Comparison of ENCODE assay signal across 1 cellular context in genomic region chr17:75822119-75822799, GRCh38.
TF ChIP-seq lines count a peak whose summit lies in the region.

No MANE protein-coding gene starts in this region.

TF ChIP-seq in K562, 482 proteins besides CTCF, POLR2A, EP300 and RAD21:
- TF ChIP-seq MYNN (IDR thresholded peaks at IDR 0.05) (no peak), MYNN (CRISPR knock-in tag; IDR thresholded peaks at IDR 0.05) (no peak), PKNOX1 (IDR thresholded peaks at IDR 0.05) (peak; percentile 79; the same call in 1 of the 2 replicates), ZFX (CRISPR knock-in tag; IDR thresholded peaks at IDR 0.05) (0 out of 2 replicates have a peak, but pooled peaks have one; percentile 23), NFIC (IDR thresholded peaks at IDR 0.05) (peak; percentile 60), HMGN3 (IDR thresholded peaks at IDR 0.05; ENCODE audit: borderline replicate concordance, extremely low read depth, insufficient read length, low read depth, low read length) (peak; percentile 32), MCM7 (IDR thresholded peaks at IDR 0.05) (no peak), RBM22 (IDR thresholded peaks at IDR 0.05; ENCODE audit: low read depth, low read length, poor library complexity, severe bottlenecking) (peak; percentile 76), POLR2G (IDR thresholded peaks at IDR 0.05; ENCODE audit: low read depth, low read length) (peak; percentile 68), PCBP1 (IDR thresholded peaks at IDR 0.05; ENCODE audit: low read depth, low read length, poor library complexity, severe bottlenecking) (no peak)
